In the genomic region with DNA sequence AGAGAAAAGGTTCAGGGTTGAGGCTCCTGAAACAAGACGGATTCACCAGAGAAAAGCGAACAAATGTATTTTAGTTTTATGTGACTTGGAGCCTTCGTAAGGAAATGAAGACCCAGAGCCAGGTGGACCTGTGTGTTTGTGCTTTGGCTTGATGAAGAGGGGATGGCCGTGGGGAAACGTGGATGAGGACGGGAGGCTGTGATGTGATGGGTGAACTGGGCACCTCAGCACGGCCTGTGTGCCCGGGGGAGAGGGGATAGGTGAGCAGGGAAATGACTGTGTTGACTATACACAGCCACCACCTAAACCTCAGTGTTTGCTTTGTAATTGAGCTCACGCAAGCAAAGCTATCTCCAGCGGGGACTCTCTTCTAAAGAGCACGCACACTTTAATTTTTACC, we compare ENCODE assay signal across 32 cellular contexts. TPM values are rescaled to one million over a fixed set of nuclear protein-coding genes. Genes with fewer than 3 reads are reported as not detected.
DNase-seq lines count a peak whose midpoint lies in the region; TF ChIP-seq lines count a peak whose summit lies in the region.
"Had no signal": no experiment of that assay in that cellular context is flagged by ENCODE, and none has a peak within 500 bp of the region (broad histone marks: within the 10 kb centered on the region; RNA-seq: fewer than 3 reads in every experiment).

No MANE protein-coding gene starts in this region.

- H3K4me3 Mint-ChIP-seq in CD14-positive monocyte, result no peak overlapping the region
- H3K4me3 Mint-ChIP-seq: activated naive CD4-positive, alpha-beta T cell treated with anti-CD3 and anti-CD28 coated beads, Interleukin-2, amount 50 U/mL, for 24 hours; effector memory CD8-positive, alpha-beta T cell had no signal

- 85% methylated on average over 11 of the region's 11 CpGs for WGBS in SK-N-SH (ENCODE audit: low lambda C conversion rate)

- CTCF ChIA-PET in SK-N-SH (lab: Yijun Ruan, JAX), result no interaction called here

- H3K4me1 ChIP-seq in SK-N-SH (ENCODE audit: control insufficient read depth in 1 of 2, insufficient read depth in 2 of 2, low read depth in 1 of 2, low read length in 1 of 2), result peaks cover 0 to 5% of the 10 kb centered on the region in 2 experiments; a peak in 1 of 4 replicates
- H3K4me1 ChIP-seq: colonic mucosa, prostate gland had no signal

- POLR2A ChIA-PET in SK-N-SH (lab: Yijun Ruan, JAX), result no interaction called here

- H3K27me3 Mint-ChIP-seq in CD14-positive monocyte (ENCODE audit: low read depth in 3 of 3), result peaks cover 1 to 12% (median 4%) of the 10 kb centered on the region in 3 donors
- H3K27me3 Mint-ChIP-seq: activated naive CD4-positive, alpha-beta T cell treated with anti-CD3 and anti-CD28 coated beads, Interleukin-2, amount 50 U/mL, for 24 hours; effector memory CD8-positive, alpha-beta T cell had no signal

- H3K36me3 ChIP-seq in SK-N-SH (replicated peaks in 1 of 2; ENCODE audit: control insufficient read depth in 1 of 2, insufficient read depth in 2 of 2, low read length in 1 of 2), result no peaks in the 10 kb centered on the region
- H3K36me3 ChIP-seq: colonic mucosa, prostate gland had no signal

- no peak overlapping the region for H3K27ac Mint-ChIP-seq in CD14-positive monocyte
- H3K27ac Mint-ChIP-seq: activated T-helper 2 cell treated with anti-CD3 and anti-CD28 coated beads, Interferon-gamma antibody, Interleukin-2, Interleukin-4, amounts not matched to agents 10 μg/mL and 5 μg/mL and 100 μg/mL, durations not matched to agents 14 hours and 24 hours and 36 hours; effector memory CD8-positive, alpha-beta T cell had no signal

- H3K4me3 ChIP-seq in SK-N-SH (ENCODE audit: low read depth in 2 of 2, low read length in 1 of 2), result no peak overlapping the region
- H3K4me3 ChIP-seq: colonic mucosa, GM12878, GM23248, prostate gland, testis had no signal

- TF ChIP-seq EP300 in SK-N-SH (IDR thresholded peaks at IDR 0.05; ENCODE audit: borderline replicate concordance in 1 of 2, low read depth in 1 of 2, low read length in 1 of 2), result no peak

- peaks cover 7 to 26% (median 16%) of the 10 kb centered on the region in 7 donors for H3K9me3 Mint-ChIP-seq in CD14-positive monocyte
- H3K9me3 Mint-ChIP-seq: activated naive CD4-positive, alpha-beta T cell treated with anti-CD3 and anti-CD28 coated beads, Interleukin-2, amount 50 U/mL, for 24 hours; activated T-helper 2 cell treated with anti-CD3 and anti-CD28 coated beads, Interferon-gamma antibody, Interleukin-2, Interleukin-4, amounts not matched to agents 10 μg/mL and 5 μg/mL and 100 μg/mL, durations not matched to agents 14 hours and 24 hours and 36 hours; effector memory CD8-positive, alpha-beta T cell had no signal

- H3K36me3 Mint-ChIP-seq in CD14-positive monocyte, result peaks cover 2 to 12% of the 10 kb centered on the region in 2 donors

- TF ChIP-seq RAD21 in SK-N-SH (IDR thresholded peaks at IDR 0.05; ENCODE audit: low read length), result no peak

- no peaks in the 10 kb centered on the region for H3K79me2 ChIP-seq in SK-N-SH (ENCODE audit: insufficient read depth)

- no peaks in the 10 kb centered on the region for H3F3A ChIP-seq in SK-N-SH (replicated peaks; ENCODE audit: insufficient read depth)

- no peaks in the 10 kb centered on the region for H3K4me1 Mint-ChIP-seq in CD14-positive monocyte
- H3K4me1 Mint-ChIP-seq: activated naive CD4-positive, alpha-beta T cell treated with anti-CD3 and anti-CD28 coated beads, Interleukin-2, amount 50 U/mL, for 24 hours had no signal

- no peak overlapping the region for H2AFZ ChIP-seq in SK-N-SH (ENCODE audit: low read depth)
- H2AFZ ChIP-seq: GM23248 had no signal

- intact Hi-C loops in CD14-positive monocyte (cut with micrococcal nuclease), result no loop called here

- no peak for TF ChIP-seq CTCF in CD14-positive monocyte (IDR thresholded peaks at IDR 0.05)
- no peak for TF ChIP-seq CTCF in SK-N-SH (IDR thresholded peaks at IDR 0.05)

- no peak overlapping the region for H3K4me2 ChIP-seq in SK-N-SH

- DNase-seq in CD14-positive monocyte (ENCODE audit: low spot score) (peak; percentile 14), COLO668 (lab: John Stamatoyannopoulos, UW; ENCODE audit: unreplicated experiment) (peak; percentile 43), NCI-H69 (lab: John Stamatoyannopoulos, UW) (peak; percentile 20), mesenteric fat pad (ENCODE audit: low spot score) (peak; percentile 57), middle frontal gyrus (ENCODE audit: extremely low spot score, low spot score) (no peak), SK-N-SH (no peak), GM19240 (ENCODE audit: insufficient read length, low spot score) (no peak)
- DNase-seq in stimulated activated CD8-positive, alpha-beta memory T cell treated with anti-CD3 and anti-CD28 coated beads, Interleukin-4, amount 100 ng/mL, for 48 hours, result no peak
- DNase-seq: activated CD4-positive, alpha-beta T cell treated with anti-CD3 and anti-CD28 coated beads, Interleukin-2, amount 50 U/mL, for 48 hours; activated CD8-positive, alpha-beta memory T cell treated with anti-CD3 and anti-CD28 coated beads, Interleukin-2, amount 50 U/mL, for 48 hours; anterior cingulate cortex; colonic mucosa; effector memory CD8-positive, alpha-beta T cell; EL; GM23248; Kasumi-1; kidney glomerular epithelial cell; NCI-H1930; stimulated activated CD4-positive, alpha-beta T cell treated with anti-CD3 and anti-CD28 coated beads, Interleukin-15, amount 100 ng/mL, for 24 hours; stimulated activated naive CD4-positive, alpha-beta T cell; T-helper 1 cell; testis had no signal

- H3K9me2 ChIP-seq in SK-N-SH, result no peaks in the 10 kb centered on the region

- H4K20me1 ChIP-seq in SK-N-SH (ENCODE audit: insufficient read depth), result no peaks in the 10 kb centered on the region

- no peak overlapping the region for H3K27ac ChIP-seq in SK-N-SH (ENCODE audit: low read depth in 2 of 2, low read length in 1 of 2)
- H3K27ac ChIP-seq: C4-2B, colonic mucosa, GM23248, prostate gland had no signal

- H3K9ac ChIP-seq in SK-N-SH, result no peak overlapping the region
- H3K9ac ChIP-seq: GM23248 had no signal

- no peaks in the 10 kb centered on the region for H3K27me3 ChIP-seq in SK-N-SH (ENCODE audit: insufficient read depth)
- H3K27me3 ChIP-seq: colonic mucosa, testis had no signal

- H3K9me3 ChIP-seq in SK-N-SH, result no peaks in the 10 kb centered on the region
- H3K9me3 ChIP-seq: colonic mucosa, prostate gland, testis had no signal

TF ChIP-seq in SK-N-SH, 30 proteins besides CTCF, POLR2A, EP300 and RAD21:
- TF ChIP-seq FOXM1 (IDR thresholded peaks at IDR 0.05; ENCODE audit: low read depth) (no peak), TAF1 (IDR thresholded peaks at IDR 0.05; ENCODE audit: borderline replicate concordance, low read depth, low read length) (no peak), FOSL2 (IDR thresholded peaks at IDR 0.05; ENCODE audit: borderline replicate concordance, low read depth) (no peak), IRF3 (IDR thresholded peaks at IDR 0.05; ENCODE audit: low read depth, low read length) (no peak), POLR2AphosphoS5 (IDR thresholded peaks at IDR 0.05; ENCODE audit: low read depth, low read length) (no peak), ELF1 (IDR thresholded peaks at IDR 0.05) (no peak), RCOR1 (IDR thresholded peaks at IDR 0.05; ENCODE audit: low read length) (no peak), ZBTB33 (IDR thresholded peaks at IDR 0.05; ENCODE audit: borderline replicate concordance, low read depth) (no peak), TCF12 (IDR thresholded peaks at IDR 0.05) (no peak)

RNA-seq across cellular contexts. Expression of gene RTP5, which starts 37.6 kb away (rescaled TPM):
- polyA plus RNA-seq in CD14-positive monocyte (not detected), SK-N-SH (2012; rRNA removed) (not detected in 2 replicates)
- total RNA-seq in mesenteric fat pad, result not detected
- polyA plus RNA-seq in SK-N-SH (2012; cell fraction: cytosol; rRNA removed), result not detected in 2 replicates
- not detected in 2 replicates for polyA plus RNA-seq in SK-N-SH (2012; cell fraction: nucleus; rRNA removed)
- total RNA-seq: colonic mucosa, fibroblast of villous mesenchyme, GM12878, GM23248, lung microvascular endothelial cell, RPMI7951, sciatic nerve, SK-MEL-5 had no signal
- polyA plus RNA-seq: GM23248 had no signal

RNA-seq across cellular contexts. Expression of gene PDCD1, which starts 48.5 kb away (rescaled TPM):
- under 1 TPM in 1 of 2 donors, not detected in 1; 0.08 TPM for polyA plus RNA-seq in CD14-positive monocyte
- total RNA-seq in mesenteric fat pad, result 0.42 TPM
- not detected in 2 replicates for polyA plus RNA-seq in SK-N-SH (2012; rRNA removed)
- polyA plus RNA-seq in SK-N-SH (2012; cell fraction: cytosol; rRNA removed), result not detected in 2 replicates
- not detected in 2 replicates for polyA plus RNA-seq in SK-N-SH (2012; cell fraction: nucleus; rRNA removed)
- total RNA-seq: fibroblast of villous mesenchyme, GM23248, lung microvascular endothelial cell, RPMI7951, SK-MEL-5 had no signal
- polyA plus RNA-seq: GM23248 had no signal

Comparison
In these comparisons a context has a peak if more than half of its experiments do, and no peak if none do; other contexts are left out.
1. DNase-seq: peak in CD14-positive monocyte (single experiment), COLO668 (single experiment), NCI-H69 (single experiment) and mesenteric fat pad (single experiment); none in middle frontal gyrus (single experiment), SK-N-SH (single experiment), stimulated activated CD8-positive, alpha-beta memory T cell treated with anti-CD3 and anti-CD28 coated beads, Interleukin-4, amount 100 ng/mL, for 48 hours (single experiment) and GM19240 (single experiment).